24 cellular contexts compared by ENCODE assay signal in genomic region chr10:129846991-129847391, GRCh38.
"Had no signal": no experiment of that assay in that cellular context is flagged by ENCODE, and none has a peak within 500 bp of the region (broad histone marks: within the 10 kb centered on the region; RNA-seq: fewer than 3 reads in every experiment).

No MANE protein-coding gene starts in this region.

- H3K27ac ChIP-seq: colonic mucosa, hepatocyte, prostate gland, right atrium auricular region, testis, tibial artery had no signal

- ATAC-seq: effector memory CD8-positive, alpha-beta T cell; left lobe of liver; naive thymus-derived CD4-positive, alpha-beta T cell; sciatic nerve; stimulated activated effector memory CD8-positive, alpha-beta T cell treated with anti-CD3 and anti-CD28 coated beads, Interleukin-12 subunit alpha, Interleukin-12 subunit beta, amount 100 ng/mL, for 72 hours had no signal

- H3K79me2 ChIP-seq: hepatocyte had no signal

- H3K9me3 Mint-ChIP-seq: central memory CD8-positive, alpha-beta T cell; effector memory CD8-positive, alpha-beta T cell; memory B cell; naive thymus-derived CD4-positive, alpha-beta T cell; stimulated activated effector memory CD8-positive, alpha-beta T cell treated with anti-CD3 and anti-CD28 coated beads, Interleukin-12 subunit alpha, Interleukin-12 subunit beta, amount 100 ng/mL, for 72 hours; type B pancreatic cell had no signal

- H3K4me1 ChIP-seq: colonic mucosa, prostate gland, right atrium auricular region, testis, tibial artery had no signal

- H3K4me3 ChIP-seq: colonic mucosa, hepatocyte, lung, prostate gland, right atrium auricular region, stomach, testis, tibial artery had no signal

- H3K36me3 ChIP-seq: colonic mucosa, prostate gland, stomach had no signal

- H3K4me3 Mint-ChIP-seq: central memory CD8-positive, alpha-beta T cell; effector memory CD8-positive, alpha-beta T cell; memory B cell; naive thymus-derived CD4-positive, alpha-beta T cell; stimulated activated effector memory CD8-positive, alpha-beta T cell treated with anti-CD3 and anti-CD28 coated beads, Interleukin-12 subunit alpha, Interleukin-12 subunit beta, amount 100 ng/mL, for 72 hours; type B pancreatic cell had no signal

- DNase-seq: colonic mucosa; dermis blood vessel endothelial cell; effector memory CD8-positive, alpha-beta T cell; kidney; midbrain; naive thymus-derived CD4-positive, alpha-beta T cell; stimulated activated CD4-positive, alpha-beta T cell treated with anti-CD3 and anti-CD28 coated beads, Interleukin-2, amount 100 ng/mL, for 24 hours; stimulated activated CD4-positive, alpha-beta T cell treated with anti-CD3 and anti-CD28 coated beads, Interleukin-4, amount 100 ng/mL, for 24 hours; stimulated activated naive CD4-positive, alpha-beta T cell treated with Interleukin-2 at 50 U/mL for 16 hours; stomach; testis; tibial artery had no signal

- H3K4me2 ChIP-seq: hepatocyte had no signal

- H2AFZ ChIP-seq: hepatocyte had no signal

- H3K27me3 ChIP-seq: colonic mucosa, right atrium auricular region, testis, tibial artery had no signal

- H3K27ac Mint-ChIP-seq: effector memory CD8-positive, alpha-beta T cell; memory B cell; naive thymus-derived CD4-positive, alpha-beta T cell; stimulated activated effector memory CD8-positive, alpha-beta T cell treated with anti-CD3 and anti-CD28 coated beads, Interleukin-12 subunit alpha, Interleukin-12 subunit beta, amount 100 ng/mL, for 72 hours; type B pancreatic cell had no signal

- FAIRE-seq: frontal cortex, kidney, urothelium cell line had no signal

- H3K9me3 ChIP-seq: colonic mucosa, prostate gland, right atrium auricular region, stomach, testis, tibial artery had no signal

- H3K36me3 Mint-ChIP-seq: memory B cell; naive thymus-derived CD4-positive, alpha-beta T cell; stimulated activated effector memory CD8-positive, alpha-beta T cell treated with anti-CD3 and anti-CD28 coated beads, Interleukin-12 subunit alpha, Interleukin-12 subunit beta, amount 100 ng/mL, for 72 hours had no signal

- H3K4me1 Mint-ChIP-seq: central memory CD8-positive, alpha-beta T cell; memory B cell; naive thymus-derived CD4-positive, alpha-beta T cell; stimulated activated effector memory CD8-positive, alpha-beta T cell treated with anti-CD3 and anti-CD28 coated beads, Interleukin-12 subunit alpha, Interleukin-12 subunit beta, amount 100 ng/mL, for 72 hours had no signal
